Comparison of ENCODE assay signal across 13 cellular contexts in the genomic region with DNA sequence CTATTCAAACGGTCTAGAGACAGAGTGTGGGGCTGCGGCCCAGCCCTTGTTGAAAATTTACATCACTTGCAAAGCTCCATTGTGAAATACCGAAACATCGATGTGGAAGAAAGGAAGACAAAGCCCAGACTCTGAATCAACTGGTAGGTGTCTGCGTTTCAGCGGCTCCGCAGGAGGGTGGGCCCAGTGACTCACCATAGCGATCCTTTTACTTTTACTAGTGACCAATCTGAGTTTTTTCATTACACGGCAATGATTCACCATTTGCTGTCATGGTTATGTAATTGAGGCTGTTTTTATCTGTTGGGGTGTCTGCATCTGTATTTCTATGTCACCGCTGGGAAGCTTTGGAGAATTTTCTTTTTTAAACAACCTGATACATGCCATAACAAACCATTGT.
DNase-seq lines count a peak whose midpoint lies in the region; ATAC-seq lines count a peak whose summit lies in the region.
"Had no signal": no experiment of that assay in that cellular context is flagged by ENCODE, and none has a peak within 500 bp of the region (broad histone marks: within the 10 kb centered on the region; RNA-seq: fewer than 3 reads in every experiment).

No MANE protein-coding gene starts in this region.

- H3K27me3 ChIP-seq in MG63, result no peaks in the 10 kb centered on the region
- H3K27me3 ChIP-seq: heart right ventricle had no signal

- H3K36me3 ChIP-seq in MG63, result no peaks in the 10 kb centered on the region
- H3K36me3 ChIP-seq: heart right ventricle had no signal

- ATAC-seq in GM18868 (IDR thresholded peaks at IDR 0.05; ENCODE audit: unreplicated experiment), result no peak
- ATAC-seq in HG02981 (IDR thresholded peaks at IDR 0.05; ENCODE audit: unreplicated experiment), result no peak

- H3K4me3 ChIP-seq in MG63, result no peak overlapping the region
- H3K4me3 ChIP-seq: heart right ventricle had no signal

- peak; percentile 98 for DNase-seq in ELR (ENCODE audit: low read depth)
- DNase-seq in MG63, result peak; percentile 83
- DNase-seq in astrocyte of the hippocampus (ENCODE audit: low read depth, low spot score), result peak; percentile 87
- peak; percentile 47 for DNase-seq in mesenteric fat pad (ENCODE audit: low spot score)
- no peak for DNase-seq in NCI-H526 (lab: John Stamatoyannopoulos, UW)
- no peak for DNase-seq in SKM-1 treated with dmso at 0.1 percent for 144 hours (lab: John Stamatoyannopoulos, UW; ENCODE audit: unreplicated experiment)
- DNase-seq: DMS79; heart right ventricle; NCI-H2171 treated with DMSO at 0.1 percent for 48 hours; stimulated activated naive CD4-positive, alpha-beta T cell; T-helper 2 cell had no signal

- H3K9me3 ChIP-seq in MG63, result peaks cover 17% of the 10 kb centered on the region

Comparison
In these comparisons a context has a peak if more than half of its experiments do, and no peak if none do; other contexts are left out.
1. DNase-seq: peak in ELR (single experiment), MG63 (single experiment), astrocyte of the hippocampus (single experiment) and mesenteric fat pad (single experiment); none in NCI-H526 (0 of 2) and SKM-1 treated with dmso at 0.1 percent for 144 hours (single experiment).